ENCODE assay signal across 21 cellular contexts in genomic region chr17:51850206-51850605, GRCh38.
DNase-seq lines count a peak whose midpoint lies in the region; ATAC-seq and TF ChIP-seq lines count a peak whose summit lies in the region.
"Had no signal": no experiment of that assay in that cellular context is flagged by ENCODE, and none has a peak within 500 bp of the region (broad histone marks: within the 10 kb centered on the region; RNA-seq: fewer than 3 reads in every experiment).

No MANE protein-coding gene starts in this region.

- H3K4me3 ChIP-seq in Caco-2 (ENCODE audit: low read depth, low read length) (no peak overlapping the region), GM12865 (ENCODE audit: low read depth, low read length) (no peak overlapping the region), OCI-LY7 (ENCODE audit: low read depth, low read length, poor library complexity, severe bottlenecking) (no peak overlapping the region), epithelial cell of esophagus (ENCODE audit: low read length) (no peak overlapping the region), gastrocnemius medialis (no peak overlapping the region)
- H3K4me3 ChIP-seq: SJCRH30, tibial artery had no signal

- CTCF ChIA-PET in Caco-2 (lab: Charles Lee) = no interaction called here
- CTCF ChIA-PET in OCI-LY7 (lab: Charles Lee; ENCODE audit: unreplicated experiment) = no interaction called here

- peak in 1 of 2 experiments; percentile 15 for DNase-seq in Caco-2
- peak; percentile 1 for DNase-seq in GM12865 (ENCODE audit: low read depth)
- no peak for DNase-seq in OCI-LY7 (ENCODE audit: low spot score)
- peak; percentile 7 for DNase-seq in epithelial cell of esophagus (ENCODE audit: low read depth)
- DNase-seq in gastrocnemius medialis = no peak
- no peak for DNase-seq in HFFc6
- DNase-seq in Right ventricle myocardium superior = no peak
- DNase-seq: activated effector memory CD4-positive, alpha-beta T cell treated with anti-CD3 and anti-CD28 coated beads, Interleukin-2, amount 50 U/mL, for 16 hours; DMS79; effector memory CD8-positive, alpha-beta T cell; hippocampal formation; NCI-H2081 treated with DMSO at 0.1 percent for 48 hours; NCI-H774; retina; SJCRH30; T-helper 9 cell; tibial artery had no signal

- H3K36me3 Mint-ChIP-seq in Caco-2 (ENCODE audit: insufficient read depth, unreplicated experiment) (no peaks in the 10 kb centered on the region), HFFc6 (ENCODE audit: low read depth) (no peaks in the 10 kb centered on the region)
- H3K36me3 Mint-ChIP-seq: mesothelial cell of epicardium; stimulated activated memory B cell treated with anti-CD40 and anti-IgM and Interleukin-4, amounts not matched to agents 10 μg/mL and 1 μg/mL and 100 μg/mL, for 72 hours had no signal

- in situ Hi-C loops in gastrocnemius medialis (cut with MboI; ENCODE audit: low sequenced_read_pairs in 4 of 4) = no loop called here

- TF ChIP-seq CTCF in Caco-2 (IDR thresholded peaks at IDR 0.05; ENCODE audit: insufficient read depth in 1 of 2, low read depth in 1 of 2, low read length in 1 of 2, severe bottlenecking in 1 of 2, unreplicated experiment in 1 of 2) (peak; percentile 12 to 38), GM12865 (IDR thresholded peaks at IDR 0.05; ENCODE audit: insufficient read depth, low read depth, low read length, missing control alignments) (no peak), OCI-LY7 (conservative IDR thresholded peaks at IDR 0.05; ENCODE audit: low read length) (peak; percentile 19; the same call in 1 of the 2 replicates), epithelial cell of esophagus (IDR thresholded peaks at IDR 0.05; ENCODE audit: insufficient read depth, low read depth, low read length, missing control alignments) (peak; percentile 15), gastrocnemius medialis (IDR thresholded peaks at IDR 0.05 in 4 of 5, conservative IDR thresholded peaks at IDR 0.05 in 1 of 5) (no peak), HFFc6 (IDR thresholded peaks at IDR 0.05) (no peak)

- POLR2A ChIA-PET in Caco-2 (lab: Charles Lee) = no interaction called here
- POLR2A ChIA-PET in OCI-LY7 (lab: Charles Lee) = no interaction called here

- no peak overlapping the region for H3K4me2 ChIP-seq in OCI-LY7 (ENCODE audit: low read length)

- TF ChIP-seq POLR2A in gastrocnemius medialis (IDR thresholded peaks at IDR 0.05) = no peak

- H3K27me3 ChIP-seq in Caco-2 (replicated peaks; ENCODE audit: control insufficient read depth, insufficient read depth, low read length) = no peaks in the 10 kb centered on the region; the same call in none of the 2 replicates
- no peaks in the 10 kb centered on the region for H3K27me3 ChIP-seq in gastrocnemius medialis
- H3K27me3 ChIP-seq: SJCRH30, tibial artery had no signal

- H3K9me3 ChIP-seq in Caco-2 (no peaks in the 10 kb centered on the region), OCI-LY7 (ENCODE audit: low read length) (no peaks in the 10 kb centered on the region), gastrocnemius medialis (no peaks in the 10 kb centered on the region)
- H3K9me3 ChIP-seq: SJCRH30, tibial artery had no signal

- no peak for ATAC-seq in gastrocnemius medialis
- no peak for ATAC-seq in Right ventricle myocardium superior (ENCODE audit: poor library complexity)
- no peak for ATAC-seq in GM21619 (IDR thresholded peaks at IDR 0.05; ENCODE audit: unreplicated experiment)
- ATAC-seq: effector memory CD8-positive, alpha-beta T cell; stimulated activated memory B cell treated with anti-CD40 and anti-IgM and Interleukin-4, amounts not matched to agents 10 μg/mL and 1 μg/mL and 100 μg/mL, for 72 hours had no signal

- H3K4me1 ChIP-seq in Caco-2 (no peaks in the 10 kb centered on the region), OCI-LY7 (ENCODE audit: insufficient read depth, low read length, poor library complexity, severe bottlenecking) (no peaks in the 10 kb centered on the region), gastrocnemius medialis (no peaks in the 10 kb centered on the region)
- H3K4me1 ChIP-seq: SJCRH30, tibial artery had no signal

- H3K27ac ChIP-seq in OCI-LY7 (ENCODE audit: low read depth, low read length, poor library complexity, severe bottlenecking) (no peak overlapping the region), gastrocnemius medialis (no peak overlapping the region)
- H3K27ac ChIP-seq: SJCRH30, tibial artery had no signal

- no peaks in the 10 kb centered on the region for H4K20me1 ChIP-seq in OCI-LY7 (ENCODE audit: insufficient read depth, low read length)

- no peaks in the 10 kb centered on the region for H3K9me2 ChIP-seq in OCI-LY7 (ENCODE audit: insufficient read depth, low read length)

- intact Hi-C loops in Caco-2 (cut with micrococcal nuclease; ENCODE audit: unreplicated experiment) = loop anchor here (1.0 kb wide), 1 partner anchor 86 kb away; no protein-coding TSS in a partner anchor
- intact Hi-C loops in OCI-LY7 (cut with micrococcal nuclease; ENCODE audit: unreplicated experiment) = no loop called here
- intact Hi-C loops in gastrocnemius medialis (cut with DNase I; ENCODE audit: low total_unique reads) = no loop called here
- intact Hi-C loops in Right ventricle myocardium superior (cut with DNase I) = no loop called here

- H3K79me2 ChIP-seq in OCI-LY7 (ENCODE audit: insufficient read depth, low read depth, low read length) = no peaks in the 10 kb centered on the region

- H3K4me3 Mint-ChIP-seq in Caco-2 (ENCODE audit: unreplicated experiment) (no peak overlapping the region), HFFc6 (no peak overlapping the region)
- H3K4me3 Mint-ChIP-seq: central memory CD8-positive, alpha-beta T cell; effector memory CD8-positive, alpha-beta T cell; mesothelial cell of epicardium; stimulated activated memory B cell treated with anti-CD40 and anti-IgM and Interleukin-4, amounts not matched to agents 10 μg/mL and 1 μg/mL and 100 μg/mL, for 72 hours had no signal

- H3K9me3 Mint-ChIP-seq in Caco-2 (ENCODE audit: unreplicated experiment) (no peaks in the 10 kb centered on the region), HFFc6 (peaks cover 42% of the 10 kb centered on the region)
- H3K9me3 Mint-ChIP-seq: central memory CD8-positive, alpha-beta T cell; mesothelial cell of epicardium; stimulated activated memory B cell treated with anti-CD40 and anti-IgM and Interleukin-4, amounts not matched to agents 10 μg/mL and 1 μg/mL and 100 μg/mL, for 72 hours had no signal

- H3K27ac Mint-ChIP-seq in Caco-2 (ENCODE audit: unreplicated experiment) (no peak overlapping the region), HFFc6 (no peak overlapping the region)
- H3K27ac Mint-ChIP-seq: effector memory CD8-positive, alpha-beta T cell; mesothelial cell of epicardium; stimulated activated memory B cell treated with anti-CD40 and anti-IgM and Interleukin-4, amounts not matched to agents 10 μg/mL and 1 μg/mL and 100 μg/mL, for 72 hours had no signal

- no peak overlapping the region for H2AFZ ChIP-seq in OCI-LY7 (ENCODE audit: low read length)

- H3K27me3 Mint-ChIP-seq in Caco-2 (ENCODE audit: insufficient read depth, unreplicated experiment) = peaks cover 13% of the 10 kb centered on the region
- no peaks in the 10 kb centered on the region; the same call in none of the 2 replicates for H3K27me3 Mint-ChIP-seq in HFFc6 (ENCODE audit: insufficient read depth)
- H3K27me3 Mint-ChIP-seq: stimulated activated memory B cell treated with anti-CD40 and anti-IgM and Interleukin-4, amounts not matched to agents 10 μg/mL and 1 μg/mL and 100 μg/mL, for 72 hours had no signal

- H3K36me3 ChIP-seq in Caco-2 (ENCODE audit: control insufficient read depth, insufficient read depth, low read length) (no peaks in the 10 kb centered on the region), OCI-LY7 (ENCODE audit: insufficient read depth, low read length) (no peaks in the 10 kb centered on the region), gastrocnemius medialis (no peaks in the 10 kb centered on the region)
- H3K36me3 ChIP-seq: SJCRH30, tibial artery had no signal

- H3K4me1 Mint-ChIP-seq in Caco-2 (ENCODE audit: low read depth, unreplicated experiment) = no peaks in the 10 kb centered on the region
- H3K4me1 Mint-ChIP-seq in HFFc6 (ENCODE audit: low read depth) = no peaks in the 10 kb centered on the region
- H3K4me1 Mint-ChIP-seq: central memory CD8-positive, alpha-beta T cell; mesothelial cell of epicardium; stimulated activated memory B cell treated with anti-CD40 and anti-IgM and Interleukin-4, amounts not matched to agents 10 μg/mL and 1 μg/mL and 100 μg/mL, for 72 hours had no signal

- BruUV-seq in Caco-2 (replicated peaks; lab: Mats Ljungman, UMichigan) = no TSS peak
- no TSS peak for BruUV-seq in OCI-LY7 (replicated peaks; lab: Mats Ljungman, UMichigan)

Comparison
In these comparisons a context has a peak if more than half of its experiments do, and no peak if none do; other contexts are left out.
1. DNase-seq: peak in GM12865 (single experiment) and epithelial cell of esophagus (single experiment); none in OCI-LY7 (single experiment), gastrocnemius medialis (0 of 2), HFFc6 (single experiment) and Right ventricle myocardium superior (single experiment).
2. CTCF ChIP-seq: peak in Caco-2 (2 of 2), OCI-LY7 (single experiment) and epithelial cell of esophagus (single experiment); none in GM12865 (single experiment), gastrocnemius medialis (0 of 5) and HFFc6 (single experiment).